Comparison of ENCODE assay signal across 18 cellular contexts in the genomic region with DNA sequence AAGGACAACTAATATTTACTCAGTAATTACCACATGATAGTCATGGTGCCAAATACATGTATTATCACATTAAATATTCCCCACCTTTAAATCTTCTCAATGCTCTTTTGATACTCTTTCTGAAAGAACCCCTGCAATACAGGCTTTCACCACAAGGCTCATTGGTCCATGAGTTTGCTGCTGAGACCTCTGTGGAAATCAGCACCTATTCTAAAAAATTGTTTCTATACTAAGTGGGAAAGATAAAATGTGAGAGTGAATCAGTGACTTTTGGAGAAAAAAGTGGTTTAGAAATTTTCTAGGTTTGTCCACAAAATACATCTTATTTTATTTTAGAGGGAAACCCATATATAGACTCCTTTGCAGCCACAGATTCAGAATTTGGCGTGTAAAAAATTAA.
DNase-seq lines count a peak whose midpoint lies in the region; TF ChIP-seq lines count a peak whose summit lies in the region.
"Had no signal": no experiment of that assay in that cellular context is flagged by ENCODE, and none has a peak within 500 bp of the region (broad histone marks: within the 10 kb centered on the region; RNA-seq: fewer than 3 reads in every experiment).

No MANE protein-coding gene starts in this region.

- peak; percentile 4 for DNase-seq in H7
- DNase-seq in astrocyte of the spinal cord (ENCODE audit: low read depth, low spot score), result no peak
- DNase-seq in mesothelial cell of epicardium (ENCODE audit: low spot score in 2 of 2, unreplicated experiment in 2 of 2), result no peak
- DNase-seq in putamen (ENCODE audit: low spot score), result no peak
- no peak for DNase-seq in NK-92 treated with Interleukin-12 subunit alpha and Interleukin-12 subunit beta, amount 100 ng/mL, for 24 hours (lab: John Stamatoyannopoulos, UW)
- no peak for DNase-seq in D341Med (ENCODE audit: low spot score)
- no peak for DNase-seq in stimulated activated CD8-positive, alpha-beta memory T cell treated with anti-CD3 and anti-CD28 coated beads, Interleukin-4, amount 100 ng/mL, for 48 hours
- DNase-seq: CD8-positive, alpha-beta memory T cell; DMS153; GM23248; KG1; NCI-H1092 treated with DMSO at 0.1 percent for 48 hours; NCI-H187 treated with DMSO at 0.1 percent for 48 hours; NCI-H2171; NCI-H446 treated with DMSO at 0.1 percent for 48 hours; NCI-H748 treated with DMSO at 0.1 percent for 48 hours; SJCRH30 had no signal

- peaks cover 33% of the 10 kb centered on the region for H3K9me3 Mint-ChIP-seq in mesothelial cell of epicardium
- H3K9me3 Mint-ChIP-seq: CD8-positive, alpha-beta memory T cell had no signal

- TF ChIP-seq CTCF in C4-2B (conservative IDR thresholded peaks at IDR 0.05) (peak; percentile 32), astrocyte of the spinal cord (IDR thresholded peaks at IDR 0.05; ENCODE audit: low read depth, low read length) (peak; percentile 6), mesothelial cell of epicardium (IDR thresholded peaks at IDR 0.05; ENCODE audit: unreplicated experiment) (peak; percentile 29)

- no peaks in the 10 kb centered on the region for H3K4me1 Mint-ChIP-seq in mesothelial cell of epicardium
- H3K4me1 Mint-ChIP-seq: CD8-positive, alpha-beta memory T cell had no signal

- no peak overlapping the region for H3K27ac ChIP-seq in C4-2B
- H3K27ac ChIP-seq: GM23248, SJCRH30 had no signal

- no peak overlapping the region for H3K27ac Mint-ChIP-seq in mesothelial cell of epicardium
- H3K27ac Mint-ChIP-seq: CD8-positive, alpha-beta memory T cell had no signal

- H3K4me3 Mint-ChIP-seq in mesothelial cell of epicardium, result no peak overlapping the region
- H3K4me3 Mint-ChIP-seq: CD8-positive, alpha-beta memory T cell had no signal

- H3K36me3 Mint-ChIP-seq in mesothelial cell of epicardium, result no peaks in the 10 kb centered on the region
- H3K36me3 Mint-ChIP-seq: CD8-positive, alpha-beta memory T cell had no signal

- in situ Hi-C loops in astrocyte of the spinal cord (cut with HindIII; ENCODE audit: low sequenced_read_pairs), result no loop called here

- H3K4me3 ChIP-seq in H7 (ENCODE audit: insufficient read depth, low read depth, low read length) (no peak overlapping the region), astrocyte of the spinal cord (ENCODE audit: low read depth, low read length) (no peak overlapping the region)
- H3K4me3 ChIP-seq: GM23248, SJCRH30 had no signal

- H3K36me3 ChIP-seq in H7 (replicated peaks; ENCODE audit: control insufficient read depth, insufficient read depth, low read length), result no peaks in the 10 kb centered on the region
- H3K36me3 ChIP-seq: SJCRH30 had no signal

- no peaks in the 10 kb centered on the region for H3K27me3 ChIP-seq in H7 (ENCODE audit: control insufficient read depth, insufficient read depth, low read length)
- H3K27me3 ChIP-seq: SJCRH30 had no signal

- H3K27me3 Mint-ChIP-seq in mesothelial cell of epicardium (ENCODE audit: low read depth), result no peaks in the 10 kb centered on the region
